15 cellular contexts compared by ENCODE assay signal in genomic region chr16:30951193-30951592, GRCh38. TPM values are rescaled to one million over a fixed set of nuclear protein-coding genes. Genes with fewer than 3 reads are reported as not detected.
DNase-seq lines count a peak whose midpoint lies in the region; ATAC-seq and TF ChIP-seq lines count a peak whose summit lies in the region.
"Had no signal": no experiment of that assay in that cellular context is flagged by ENCODE, and none has a peak within 500 bp of the region (broad histone marks: within the 10 kb centered on the region; RNA-seq: fewer than 3 reads in every experiment).

No MANE protein-coding gene starts in this region.

- TF ChIP-seq CTCF in right atrium auricular region (IDR thresholded peaks at IDR 0.05) (no peak), coronary artery (IDR thresholded peaks at IDR 0.05) (no peak), osteocyte (IDR thresholded peaks at IDR 0.05) (no peak), vagina (IDR thresholded peaks at IDR 0.05) (no peak), Peyer's patch (IDR thresholded peaks at IDR 0.05) (no peak)

- intact Hi-C loops in right cardiac atrium (cut with DNase I) (no loop called here), vagina (cut with DNase I) (no loop called here)

- peak overlapping the region; percentile 52 for H3K27ac Mint-ChIP-seq in osteocyte (ENCODE audit: unreplicated experiment)
- H3K27ac Mint-ChIP-seq in immature natural killer cell = peak overlapping the region in 1 of 6 donors; percentile 45
- H3K27ac Mint-ChIP-seq: WTC11 had no signal

- no peak overlapping the region for H3K4me3 ChIP-seq in right atrium auricular region
- H3K4me3 ChIP-seq in right cardiac atrium (ENCODE audit: low read length) = no peak overlapping the region
- no peak overlapping the region for H3K4me3 ChIP-seq in coronary artery
- H3K4me3 ChIP-seq in vagina = no peak overlapping the region
- no peak overlapping the region for H3K4me3 ChIP-seq in Peyer's patch

- H3K27me3 Mint-ChIP-seq in osteocyte (ENCODE audit: unreplicated experiment) (no peaks in the 10 kb centered on the region), immature natural killer cell (ENCODE audit: low read depth in 3 of 3) (peaks cover 0 to 3% (median 3%) of the 10 kb centered on the region in 3 donors)
- H3K27me3 Mint-ChIP-seq: naive thymus-derived CD4-positive, alpha-beta T cell had no signal

- H3K4me1 Mint-ChIP-seq in osteocyte (ENCODE audit: unreplicated experiment) (peaks cover 38% of the 10 kb centered on the region), immature natural killer cell (peaks cover 27% of the 10 kb centered on the region in 2 donors)

- H3K27me3 ChIP-seq in right atrium auricular region = no peaks in the 10 kb centered on the region
- no peaks in the 10 kb centered on the region for H3K27me3 ChIP-seq in right cardiac atrium (ENCODE audit: control insufficient read depth, insufficient read depth)
- no peaks in the 10 kb centered on the region for H3K27me3 ChIP-seq in vagina
- H3K27me3 ChIP-seq in Peyer's patch = no peaks in the 10 kb centered on the region

- H3K36me3 Mint-ChIP-seq in osteocyte (ENCODE audit: unreplicated experiment) (peaks cover 4% of the 10 kb centered on the region), immature natural killer cell (no peaks in the 10 kb centered on the region)
- H3K36me3 Mint-ChIP-seq: WTC11 had no signal

- TF ChIP-seq POLR2A in vagina (IDR thresholded peaks at IDR 0.05) (no peak), Peyer's patch (IDR thresholded peaks at IDR 0.05) (no peak)

- ATAC-seq in right cardiac atrium = no peak
- ATAC-seq: naive thymus-derived CD4-positive, alpha-beta T cell; SK-N-SH treated with all-trans-retinoic acid at 6 μM for 48 hours; WTC11 had no signal

- H3K9me3 Mint-ChIP-seq in osteocyte (ENCODE audit: unreplicated experiment) (no peaks in the 10 kb centered on the region), immature natural killer cell (no peaks in the 10 kb centered on the region)
- H3K9me3 Mint-ChIP-seq: WTC11 had no signal

- H3K9me3 ChIP-seq in right atrium auricular region (no peaks in the 10 kb centered on the region), right cardiac atrium (ENCODE audit: control insufficient read depth, low read length) (no peaks in the 10 kb centered on the region), vagina (no peaks in the 10 kb centered on the region), Peyer's patch (no peaks in the 10 kb centered on the region)

- no peak overlapping the region for H3K4me3 Mint-ChIP-seq in osteocyte (ENCODE audit: unreplicated experiment)
- peak overlapping the region in 2 of 5 donors; percentile 47 to 51 for H3K4me3 Mint-ChIP-seq in immature natural killer cell

- 54% methylated on average over 1 of the region's 1 CpG for WGBS in right cardiac atrium

- DNase-seq in right atrium auricular region (ENCODE audit: low spot score) (no peak), right cardiac atrium (no peak), coronary artery (ENCODE audit: low spot score) (no peak), osteocyte (ENCODE audit: extremely low spot score, unreplicated experiment) (no peak), vagina (ENCODE audit: extremely low spot score in 2 of 2) (no peak), Peyer's patch (no peak), GDM1 (lab: John Stamatoyannopoulos, UW) (no peak), immature natural killer cell (no peak)
- DNase-seq: kidney glomerular epithelial cell; naive thymus-derived CD4-positive, alpha-beta T cell; NCI-H1048; NCI-H2227 treated with DMSO at 0.1 percent for 48 hours; small intestine had no signal

- H3K4me1 ChIP-seq in right atrium auricular region (peaks cover 0 to 52% of the 10 kb centered on the region in 2 donors), right cardiac atrium (ENCODE audit: control insufficient read depth, insufficient read depth, low read length) (peaks cover 5% of the 10 kb centered on the region), vagina (peaks cover 53% of the 10 kb centered on the region), Peyer's patch (peaks cover 2 to 37% (median 7%) of the 10 kb centered on the region in 4 donors)

- H3K27ac ChIP-seq in right atrium auricular region = peak overlapping the region; percentile 95 to 96
- no peak overlapping the region for H3K27ac ChIP-seq in right cardiac atrium (ENCODE audit: low read length)
- peak overlapping the region; percentile 90 to 94 for H3K27ac ChIP-seq in coronary artery
- H3K27ac ChIP-seq in vagina = peak overlapping the region; percentile 98
- H3K27ac ChIP-seq in Peyer's patch = peak overlapping the region in 2 of 4 donors; percentile 13 to 98

- H3K36me3 ChIP-seq in right atrium auricular region (no peaks in the 10 kb centered on the region), vagina (no peaks in the 10 kb centered on the region), Peyer's patch (no peaks in the 10 kb centered on the region)

RNA-seq across cellular contexts. Expression of gene ORAI3, which starts 2.3 kb away (rescaled TPM):
- total RNA-seq in right atrium auricular region = 10 to 100 TPM; 22.4 to 23.0 TPM
- 10 to 100 TPM; 11.8 to 14.6 (median 13.3) TPM for total RNA-seq in right cardiac atrium
- 15.5 TPM for polyA plus RNA-seq in right cardiac atrium
- total RNA-seq in osteocyte = 25.2 and 30.0 TPM in 2 replicates
- 27.0 TPM for total RNA-seq in vagina
- total RNA-seq in Peyer's patch = 10 to 100 TPM; 10.7 to 25.0 (median 20.3) TPM
- polyA plus RNA-seq in immature natural killer cell = 10 to 100 TPM; 31.4 to 50.0 (median 40.3) TPM

RNA-seq across cellular contexts. Expression of gene SETD1A, which starts 6.4 kb away (rescaled TPM):
- total RNA-seq in right atrium auricular region (1 to 10 TPM; 3.8 to 8.6 TPM), right cardiac atrium (10 to 100 TPM in 3 of 4 donors, 1 to 10 TPM in 1; 9.7 to 11.6 (median 10.2) TPM), osteocyte (20.1 and 22.6 TPM in 2 replicates), vagina (10.6 TPM), Peyer's patch (10 to 100 TPM in 3 of 4 donors, 1 to 10 TPM in 1; 10.0 to 22.0 (median 16.5) TPM)
- polyA plus RNA-seq in right cardiac atrium (9.6 TPM), immature natural killer cell (1 to 10 TPM in 2 of 3 donors, not detected in 1; 1.8 to 2.4 TPM)

RNA-seq across cellular contexts. Expression of gene FBXL19, which starts 27.8 kb away (rescaled TPM):
- total RNA-seq in right atrium auricular region (1 to 10 TPM; 5.7 to 7.9 TPM), right cardiac atrium (1 to 10 TPM; 5.1 to 8.4 (median 6.6) TPM), osteocyte (23.1 and 24.3 TPM in 2 replicates), vagina (21.4 TPM), Peyer's patch (10 to 100 TPM; 25.0 to 51.2 (median 47.9) TPM)
- polyA plus RNA-seq in right cardiac atrium (8.3 TPM), immature natural killer cell (1 to 10 TPM in 1 of 3 donors, under 1 TPM in 2; 0.18 to 1.1 (median 0.22) TPM)

RNA-seq across cellular contexts. Expression of gene HSD3B7, which starts 33.8 kb away (rescaled TPM):
- 1 to 10 TPM; 6.0 to 8.5 TPM for total RNA-seq in right atrium auricular region
- total RNA-seq in right cardiac atrium = 1 to 10 TPM; 4.1 to 7.4 (median 5.6) TPM
- 6.8 TPM for polyA plus RNA-seq in right cardiac atrium
- total RNA-seq in osteocyte = 7.5 and 7.6 TPM in 2 replicates
- 14.5 TPM for total RNA-seq in vagina
- 10 to 100 TPM; 38.8 to 59.1 (median 52.2) TPM for total RNA-seq in Peyer's patch
- not detected for polyA plus RNA-seq in immature natural killer cell

RNA-seq across cellular contexts. Expression of gene CTF1, which starts 54.8 kb away (rescaled TPM):
- total RNA-seq in right atrium auricular region (1 to 10 TPM; 6.5 to 7.6 TPM), right cardiac atrium (1 to 10 TPM; 7.4 to 9.8 (median 9.1) TPM), osteocyte (5.1 and 6.0 TPM in 2 replicates), vagina (3.2 TPM), Peyer's patch (1 to 10 TPM in 1 of 4 donors, not detected in 3; 1.2 TPM)
- polyA plus RNA-seq in right cardiac atrium (13.1 TPM), immature natural killer cell (not detected)
- polyA plus RNA-seq: naive thymus-derived CD4-positive, alpha-beta T cell had no signal
